In genomic region chr16:87765473-87765775, GRCh38 we compare ENCODE assay signal across 8 cellular contexts. TPM values are rescaled to one million over a fixed set of nuclear protein-coding genes. Genes with fewer than 3 reads are reported as not detected.
DNase-seq lines count a peak whose midpoint lies in the region; ATAC-seq, FAIRE-seq and TF ChIP-seq lines count a peak whose summit lies in the region.

No MANE protein-coding gene starts in this region.

- no peaks in the 10 kb centered on the region for H3K27me3 Mint-ChIP-seq in activated CD4-positive, alpha-beta T cell treated with anti-CD3 and anti-CD28 coated beads, Interleukin-2, amount 10 ng/mL, durations not matched to agents 24 days and 14 days
- H3K27me3 Mint-ChIP-seq in effector memory CD8-positive, alpha-beta T cell: no peaks in the 10 kb centered on the region
- no peaks in the 10 kb centered on the region for H3K27me3 Mint-ChIP-seq in natural killer cell (ENCODE audit: low read depth in 2 of 2)

- H3K9me3 Mint-ChIP-seq in activated CD4-positive, alpha-beta T cell treated with anti-CD3 and anti-CD28 coated beads, Interleukin-2, amount 10 ng/mL, durations not matched to agents 24 days and 14 days: no peaks in the 10 kb centered on the region
- no peaks in the 10 kb centered on the region for H3K9me3 Mint-ChIP-seq in effector memory CD8-positive, alpha-beta T cell
- no peaks in the 10 kb centered on the region for H3K9me3 Mint-ChIP-seq in natural killer cell

- intact Hi-C loops in Right ventricle myocardium inferior (cut with DNase I): loop anchor here (5.0 kb wide), 1 partner anchor 373 kb away; the partner anchor contains the start of gene MAP1LC3B
- intact Hi-C loops in cardiac septum (cut with DNase I): loop anchor here (10.0 kb wide), 1 partner anchor 799 kb away; no protein-coding TSS in a partner anchor
- intact Hi-C loops in activated CD4-positive, alpha-beta T cell treated with anti-CD3 and anti-CD28 coated beads, Interleukin-2, amount 10 ng/mL, durations not matched to agents 24 days and 14 days (cut with micrococcal nuclease): loop anchor here (5.0 kb wide), 1 partner anchor 213 kb away; no protein-coding TSS in a partner anchor
- intact Hi-C loops in natural killer cell (cut with micrococcal nuclease): loop anchor here (1.0 to 10.0 kb wide), 5 partner anchors 14 to 373 kb away; partner anchors contain the start of genes BANP, MAP1LC3B and ZCCHC14

- FAIRE-seq in urothelium cell line (lab: Jason Lieb, UNC): no peak
- no peak for FAIRE-seq in GM19239 (lab: Jason Lieb, UNC)

- peaks cover 32% of the 10 kb centered on the region for H3K36me3 Mint-ChIP-seq in activated CD4-positive, alpha-beta T cell treated with anti-CD3 and anti-CD28 coated beads, Interleukin-2, amount 10 ng/mL, durations not matched to agents 24 days and 14 days (ENCODE audit: low read depth)
- H3K36me3 Mint-ChIP-seq in effector memory CD8-positive, alpha-beta T cell (ENCODE audit: insufficient read depth): peaks cover 59% of the 10 kb centered on the region
- H3K36me3 Mint-ChIP-seq in natural killer cell: no peaks in the 10 kb centered on the region

- H3K4me3 Mint-ChIP-seq in activated CD4-positive, alpha-beta T cell treated with anti-CD3 and anti-CD28 coated beads, Interleukin-2, amount 10 ng/mL, durations not matched to agents 24 days and 14 days: peak overlapping the region; percentile 98
- peak overlapping the region; percentile 95 to 97 for H3K4me3 Mint-ChIP-seq in effector memory CD8-positive, alpha-beta T cell
- peak overlapping the region; percentile 100 for H3K4me3 Mint-ChIP-seq in natural killer cell

- no peak for TF ChIP-seq CTCF in natural killer cell (IDR thresholded peaks at IDR 0.05)

- DNase-seq in Right ventricle myocardium inferior (ENCODE audit: missing footprints): no peak
- no peak for DNase-seq in cardiac septum (ENCODE audit: low spot score)
- peak; percentile 80 for DNase-seq in activated CD4-positive, alpha-beta T cell treated with anti-CD3 and anti-CD28 coated beads, Interleukin-2, amount 10 ng/mL, durations not matched to agents 24 days and 14 days
- peak in 1 of 3 experiments; percentile 69 for DNase-seq in effector memory CD8-positive, alpha-beta T cell
- DNase-seq in natural killer cell: no peak
- peak; percentile 29 for DNase-seq in urothelium cell line (ENCODE audit: low spot score)
- no peak for DNase-seq in GM19239 (ENCODE audit: insufficient read length, low spot score)

- ATAC-seq in Right ventricle myocardium inferior (peak; percentile 32), HG03442 (IDR thresholded peaks at IDR 0.05; ENCODE audit: unreplicated experiment) (peak; percentile 34), natural killer cell (peak; percentile 66 to 80 (median 68))
- ATAC-seq in effector memory CD8-positive, alpha-beta T cell (replicated peaks): no peak

- peak overlapping the region; percentile 84 for H3K27ac Mint-ChIP-seq in activated CD4-positive, alpha-beta T cell treated with anti-CD3 and anti-CD28 coated beads, Interleukin-2, amount 10 ng/mL, durations not matched to agents 24 days and 14 days
- H3K27ac Mint-ChIP-seq in effector memory CD8-positive, alpha-beta T cell: peak overlapping the region; percentile 96 to 99
- peak overlapping the region; percentile 95 to 100 for H3K27ac Mint-ChIP-seq in natural killer cell

- peaks cover 32% of the 10 kb centered on the region for H3K4me1 Mint-ChIP-seq in activated CD4-positive, alpha-beta T cell treated with anti-CD3 and anti-CD28 coated beads, Interleukin-2, amount 10 ng/mL, durations not matched to agents 24 days and 14 days
- H3K4me1 Mint-ChIP-seq in effector memory CD8-positive, alpha-beta T cell (ENCODE audit: low read depth in 2 of 2): peaks cover 41 to 46% of the 10 kb centered on the region in 2 donors
- H3K4me1 Mint-ChIP-seq in natural killer cell: peaks cover 53 to 58% of the 10 kb centered on the region in 2 donors

RNA-seq across cellular contexts. Expression of gene KLHDC4, which starts 0.4 kb away (rescaled TPM):
- total RNA-seq in Right ventricle myocardium inferior (10.0 TPM), cardiac septum (12.6 TPM), natural killer cell (100 to 1,000 TPM; 210 to 311 (median 210) TPM)
- total RNA-seq in activated CD4-positive, alpha-beta T cell treated with anti-CD3 and anti-CD28 coated beads, Interleukin-2, amount 10 ng/mL, durations not matched to agents 24 days and 14 days: 76.1 and 91.0 TPM in 2 replicates

Comparison
In these comparisons a context has a peak if more than half of its experiments do, and no peak if none do; other contexts are left out.
1. DNase-seq: peak in activated CD4-positive, alpha-beta T cell treated with anti-CD3 and anti-CD28 coated beads, Interleukin-2, amount 10 ng/mL, durations not matched to agents 24 days and 14 days (single experiment) and urothelium cell line (single experiment); none in Right ventricle myocardium inferior (single experiment), cardiac septum (single experiment), natural killer cell (single experiment) and GM19239 (single experiment).
2. Peak in every context shown above with its lines, with median percentiles within 50 percentile points of each other: H3K27ac Mint-ChIP-seq and H3K4me3 Mint-ChIP-seq.